ENCODE assay signal across 18 cellular contexts in the genomic region with DNA sequence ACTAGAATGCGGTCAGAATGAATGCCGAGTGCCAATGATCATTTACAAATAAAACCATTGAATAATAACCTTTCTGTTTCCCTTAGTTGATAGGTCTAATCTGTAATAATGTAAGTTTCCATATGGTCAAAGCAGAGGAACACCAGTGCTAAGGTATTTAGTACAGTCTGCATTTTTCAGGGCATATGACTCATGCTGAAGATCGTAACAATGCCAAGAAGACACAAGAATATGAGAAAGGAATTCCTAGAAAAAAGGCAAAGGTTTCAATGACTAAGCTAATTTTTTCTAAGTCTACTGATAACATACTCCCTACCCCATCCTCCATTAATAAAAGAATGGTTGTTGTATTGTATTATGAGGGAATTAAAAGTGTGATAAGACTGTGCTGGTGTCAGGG. TPM values are rescaled to one million over a fixed set of nuclear protein-coding genes. Genes with fewer than 3 reads are reported as not detected.
DNase-seq lines count a peak whose midpoint lies in the region; ATAC-seq, FAIRE-seq and TF ChIP-seq lines count a peak whose summit lies in the region.
"Had no signal": no experiment of that assay in that cellular context is flagged by ENCODE, and none has a peak within 500 bp of the region (broad histone marks: within the 10 kb centered on the region; RNA-seq: fewer than 3 reads in every experiment).

No MANE protein-coding gene starts in this region.

- H3K4me3 ChIP-seq in astrocyte (ENCODE audit: insufficient read depth, low read depth, low read length): no peak overlapping the region
- H3K4me3 ChIP-seq: upper lobe of right lung had no signal

- no peaks in the 10 kb centered on the region for H3K27me3 ChIP-seq in astrocyte (ENCODE audit: insufficient read depth, low read length)
- no peaks in the 10 kb centered on the region for H3K27me3 ChIP-seq in foreskin keratinocyte
- H3K27me3 ChIP-seq: BE2C, upper lobe of right lung had no signal

- H3K27me3 Mint-ChIP-seq in astrocyte (ENCODE audit: low read depth, unreplicated experiment) (no peaks in the 10 kb centered on the region), nephron progenitor cell (ENCODE audit: low read depth, poor library complexity) (no peaks in the 10 kb centered on the region)
- H3K27me3 Mint-ChIP-seq: activated naive CD8-positive, alpha-beta T cell had no signal

- H3K9me3 Mint-ChIP-seq in astrocyte (ENCODE audit: unreplicated experiment) (no peaks in the 10 kb centered on the region), nephron progenitor cell (peaks cover 55% of the 10 kb centered on the region)

- H2AFZ ChIP-seq in astrocyte (ENCODE audit: low read depth, low read length): no peak overlapping the region

- peak; percentile 35 for ATAC-seq in foreskin keratinocyte
- ATAC-seq: upper lobe of right lung had no signal

- no peaks in the 10 kb centered on the region for H3K36me3 ChIP-seq in astrocyte (ENCODE audit: insufficient read depth, low read length)
- H3K36me3 ChIP-seq: BE2C, upper lobe of right lung had no signal

- DNase-seq in AG08396 (ENCODE audit: low spot score) (peak; percentile 20), HS-27A (ENCODE audit: low read depth) (peak; percentile 4), astrocyte (ENCODE audit: low read depth) (peak; percentile 60), foreskin keratinocyte (peak; percentile 46 to 76), NOMO-1 treated with DMSO at 0.1 percent for 48 hours (lab: John Stamatoyannopoulos, UW; ENCODE audit: unreplicated experiment) (no peak), nephron progenitor cell (no peak), GF-D8 (lab: John Stamatoyannopoulos, UW) (no peak)
- no peak for DNase-seq in activated CD4-positive, alpha-beta T cell treated with anti-CD3 and anti-CD28 coated beads for 48 hours
- DNase-seq: BE2C; GOT3; islet precursor cell; NCI-H2029; NCI-H774; stimulated activated CD4-positive, alpha-beta T cell treated with anti-CD3 and anti-CD28 coated beads, Interleukin-2, amount 100 ng/mL, for 48 hours; upper lobe of right lung had no signal

- no peaks in the 10 kb centered on the region for H3K4me1 Mint-ChIP-seq in astrocyte (ENCODE audit: low read depth, unreplicated experiment)
- H3K4me1 Mint-ChIP-seq in nephron progenitor cell: no peaks in the 10 kb centered on the region

- H3K27ac ChIP-seq in astrocyte (ENCODE audit: low read depth, low read length) (no peak overlapping the region), foreskin keratinocyte (no peak overlapping the region)
- H3K27ac ChIP-seq: upper lobe of right lung had no signal

- no peaks in the 10 kb centered on the region for H3K36me3 Mint-ChIP-seq in astrocyte (ENCODE audit: low read depth, unreplicated experiment)
- H3K36me3 Mint-ChIP-seq in nephron progenitor cell (ENCODE audit: low read depth): no peaks in the 10 kb centered on the region

- H3K4me1 ChIP-seq in astrocyte (ENCODE audit: insufficient read depth, low read length): no peaks in the 10 kb centered on the region
- H3K4me1 ChIP-seq in foreskin keratinocyte: no peaks in the 10 kb centered on the region
- H3K4me1 ChIP-seq: BE2C, upper lobe of right lung had no signal

- no peaks in the 10 kb centered on the region for H4K20me1 ChIP-seq in astrocyte (ENCODE audit: insufficient read depth, low read length)

- no peak for TF ChIP-seq CTCF in astrocyte (IDR thresholded peaks at IDR 0.05; ENCODE audit: insufficient read depth, low read depth, low read length)
- no peak for TF ChIP-seq CTCF in foreskin keratinocyte (conservative IDR thresholded peaks at IDR 0.05)
- no peak for TF ChIP-seq CTCF in nephron progenitor cell (IDR thresholded peaks at IDR 0.05)

- no peak overlapping the region for H3K9ac ChIP-seq in astrocyte (ENCODE audit: low read length)

- H3K4me3 Mint-ChIP-seq in astrocyte (ENCODE audit: unreplicated experiment): no peak overlapping the region
- no peak overlapping the region for H3K4me3 Mint-ChIP-seq in nephron progenitor cell
- H3K4me3 Mint-ChIP-seq: activated naive CD8-positive, alpha-beta T cell had no signal

- no peaks in the 10 kb centered on the region for H3K79me2 ChIP-seq in astrocyte (ENCODE audit: insufficient read depth, low read length)

- FAIRE-seq in astrocyte (lab: Jason Lieb, UNC): peak; percentile 69
- FAIRE-seq: GM18507 had no signal

- H3K27ac Mint-ChIP-seq in astrocyte (ENCODE audit: unreplicated experiment): no peak overlapping the region
- no peak overlapping the region for H3K27ac Mint-ChIP-seq in nephron progenitor cell
- H3K27ac Mint-ChIP-seq: activated naive CD8-positive, alpha-beta T cell had no signal

- no peak overlapping the region for H3K4me2 ChIP-seq in astrocyte (ENCODE audit: low read length)

- no peaks in the 10 kb centered on the region for H3K9me3 ChIP-seq in astrocyte (ENCODE audit: insufficient read depth, low read depth, low read length)
- H3K9me3 ChIP-seq: BE2C, upper lobe of right lung had no signal

RNA-seq across cellular contexts. Expression of gene OR1L8, which starts 2.8 kb away (rescaled TPM):
- total RNA-seq in astrocyte (not detected in 2 replicates), foreskin keratinocyte (not detected in 2 replicates)
- not detected in 2 replicates for polyA plus RNA-seq in foreskin keratinocyte
- total RNA-seq: upper lobe of right lung had no signal

RNA-seq across cellular contexts. Expression of gene OR1N2, which starts 27.4 kb away (rescaled TPM):
- not detected in 2 replicates for total RNA-seq in astrocyte
- total RNA-seq in foreskin keratinocyte: not detected in 2 replicates
- not detected in 2 replicates for polyA plus RNA-seq in foreskin keratinocyte
- total RNA-seq: dermis microvascular lymphatic vessel endothelial cell, upper lobe of right lung had no signal

RNA-seq across cellular contexts. Expression of gene OR1Q1, which starts 34.2 kb away (rescaled TPM):
- total RNA-seq in astrocyte (not detected in 2 replicates), foreskin keratinocyte (not detected in 2 replicates)
- not detected in 2 replicates for polyA plus RNA-seq in foreskin keratinocyte
- total RNA-seq: dermis microvascular lymphatic vessel endothelial cell, upper lobe of right lung had no signal

RNA-seq across cellular contexts. Expression of gene OR1N1, which starts 53.3 kb away (rescaled TPM):
- not detected in 2 replicates for total RNA-seq in astrocyte
- not detected in 2 replicates for total RNA-seq in foreskin keratinocyte
- not detected in 2 replicates for polyA plus RNA-seq in foreskin keratinocyte
- total RNA-seq: dermis microvascular lymphatic vessel endothelial cell, upper lobe of right lung had no signal

Comparison
In these comparisons a context has a peak if more than half of its experiments do, and no peak if none do; other contexts are left out.
1. DNase-seq: peak in AG08396 (single experiment), HS-27A (single experiment), astrocyte (single experiment) and foreskin keratinocyte (2 of 2); none in activated CD4-positive, alpha-beta T cell treated with anti-CD3 and anti-CD28 coated beads for 48 hours (single experiment), NOMO-1 treated with DMSO at 0.1 percent for 48 hours (single experiment), nephron progenitor cell (single experiment) and GF-D8 (single experiment).